16 cellular contexts compared by ENCODE assay signal in the genomic region with DNA sequence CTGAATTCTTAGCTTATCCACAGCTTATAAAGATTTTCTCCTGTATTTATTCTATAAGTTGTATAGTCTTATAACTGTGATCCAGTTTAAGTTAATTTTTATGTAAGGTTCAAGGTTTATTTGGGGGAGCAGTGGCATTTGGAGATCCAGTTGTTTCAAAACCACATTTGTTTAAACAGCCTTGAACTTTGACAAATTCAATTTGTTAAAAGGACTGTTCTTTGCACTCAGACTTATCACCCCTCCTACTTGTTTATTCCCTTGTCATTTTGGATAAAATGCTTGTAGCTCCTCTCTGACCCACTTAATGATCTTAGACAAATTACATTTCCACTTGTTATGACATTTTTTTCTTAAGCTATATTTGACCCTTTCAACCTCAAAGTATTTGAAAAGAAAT.
DNase-seq lines count a peak whose midpoint lies in the region; ATAC-seq and TF ChIP-seq lines count a peak whose summit lies in the region.
"Had no signal": no experiment of that assay in that cellular context is flagged by ENCODE, and none has a peak within 500 bp of the region (broad histone marks: within the 10 kb centered on the region; RNA-seq: fewer than 3 reads in every experiment).

No MANE protein-coding gene starts in this region.

- TF ChIP-seq RAD21 in liver (IDR thresholded peaks at IDR 0.05), result peak; percentile 21 to 29

- no peaks in the 10 kb centered on the region for H4K20me1 ChIP-seq in osteoblast (ENCODE audit: insufficient read depth, low read length)
- H4K20me1 ChIP-seq: BLaER1 had no signal

- H3K4me1 ChIP-seq in liver (ENCODE audit: control insufficient read depth in 4 of 4, insufficient read depth in 4 of 4, low read length in 3 of 4) (peaks cover 0 to 35% (median 17%) of the 10 kb centered on the region in 4 donors), osteoblast (ENCODE audit: insufficient read depth, low read length) (no peaks in the 10 kb centered on the region), adrenal gland (replicated peaks in 1 of 2) (no peaks in the 10 kb centered on the region)
- H3K4me1 ChIP-seq: BE2C, BLaER1, Caco-2 had no signal

- no peak overlapping the region for H3K4me2 ChIP-seq in osteoblast (ENCODE audit: insufficient read depth, low read length)
- H3K4me2 ChIP-seq: BLaER1 had no signal

- no peak for DNase-seq in left lobe of liver (ENCODE audit: low spot score)
- DNase-seq in osteoblast (ENCODE audit: insufficient read length, low spot score, missing footprints), result no peak
- DNase-seq in adrenal gland, result no peak
- DNase-seq in cerebellum (ENCODE audit: low spot score), result no peak
- DNase-seq: 8988T; ACHN; BE2C; C1 segment of cervical spinal cord; Caco-2; Calu3; CD4-positive, alpha-beta T cell; CD8-positive, alpha-beta T cell; DMS79 treated with DMSO at 0.1 percent for 48 hours; GF-D8 had no signal

- H3K9ac ChIP-seq in liver (ENCODE audit: low read depth in 1 of 2, low read length in 2 of 2), result no peak overlapping the region
- H3K9ac ChIP-seq: BLaER1 had no signal

- H3K27me3 ChIP-seq in liver (ENCODE audit: control insufficient read depth in 4 of 4, insufficient read depth in 4 of 4, low read length in 3 of 4) (no peaks in the 10 kb centered on the region), osteoblast (ENCODE audit: insufficient read depth, low read length) (no peaks in the 10 kb centered on the region), adrenal gland (no peaks in the 10 kb centered on the region)
- H3K27me3 ChIP-seq: BE2C, BLaER1 had no signal

- H3K9me3 ChIP-seq in liver (ENCODE audit: control insufficient read depth in 4 of 4, low read length in 3 of 4) (no peaks in the 10 kb centered on the region), osteoblast (ENCODE audit: low read depth, low read length) (no peaks in the 10 kb centered on the region), adrenal gland (replicated peaks in 1 of 3) (no peaks in the 10 kb centered on the region)
- H3K9me3 ChIP-seq: BE2C, Caco-2 had no signal

- no peaks in the 10 kb centered on the region for H3K36me3 ChIP-seq in liver (ENCODE audit: control insufficient read depth in 4 of 4, insufficient read depth in 3 of 4, low read depth in 1 of 4, low read length in 3 of 4)
- H3K36me3 ChIP-seq in osteoblast (ENCODE audit: insufficient read depth, low read length), result no peaks in the 10 kb centered on the region
- no peaks in the 10 kb centered on the region for H3K36me3 ChIP-seq in adrenal gland (replicated peaks in 1 of 2)
- H3K36me3 ChIP-seq: BE2C, BLaER1 had no signal

- H3K4me3 ChIP-seq in liver (ENCODE audit: low read depth in 1 of 3, low read length in 3 of 3), result no peak overlapping the region
- H3K4me3 ChIP-seq in osteoblast (ENCODE audit: insufficient read depth, low read length), result no peak overlapping the region
- H3K4me3 ChIP-seq in adrenal gland, result no peak overlapping the region
- H3K4me3 ChIP-seq: BLaER1 had no signal

- TF ChIP-seq CTCF in liver (IDR thresholded peaks at IDR 0.05; ENCODE audit: low read depth, low read length, missing input control) (no peak), osteoblast (IDR thresholded peaks at IDR 0.05; ENCODE audit: extremely low read depth, low read depth, low read length) (no peak), adrenal gland (IDR thresholded peaks at IDR 0.05) (no peak)

- TF ChIP-seq POLR2A in adrenal gland (IDR thresholded peaks at IDR 0.05), result no peak

- no peaks in the 10 kb centered on the region for H3K79me2 ChIP-seq in osteoblast (ENCODE audit: insufficient read depth, low read length)

- ATAC-seq in left lobe of liver, result peak; percentile 89
- ATAC-seq: CD8-positive, alpha-beta T cell had no signal

- H2AFZ ChIP-seq in osteoblast (ENCODE audit: low read length), result no peak overlapping the region

- peak overlapping the region in 1 of 2 donors; percentile 28 for H3K27ac ChIP-seq in liver (ENCODE audit: low read depth in 1 of 2, low read length in 2 of 2)
- H3K27ac ChIP-seq in osteoblast (ENCODE audit: low read depth, low read length), result no peak overlapping the region
- H3K27ac ChIP-seq in adrenal gland, result no peak overlapping the region
- H3K27ac ChIP-seq: BLaER1 had no signal

- intact Hi-C loops in adrenal gland (cut with DNase I), result no loop called here

TF ChIP-seq in liver, 16 proteins besides CTCF, POLR2A, EP300 and RAD21:
- peak; percentile 57 for TF ChIP-seq MAX (IDR thresholded peaks at IDR 0.05)
- TF ChIP-seq RXRA (IDR thresholded peaks at IDR 0.05), result peak; percentile 80 to 92
- TF ChIP-seq, protein P1, sequence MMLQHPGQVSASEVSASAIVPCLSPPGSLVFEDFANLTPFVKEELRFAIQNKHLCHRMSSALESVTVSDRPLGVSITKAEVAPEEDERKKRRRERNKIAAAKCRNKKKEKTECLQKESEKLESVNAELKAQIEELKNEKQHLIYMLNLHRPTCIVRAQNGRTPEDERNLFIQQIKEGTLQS (IDR thresholded peaks at IDR 0.05), result no peak
- peak; percentile 65 for TF ChIP-seq YY1 (IDR thresholded peaks at IDR 0.05)
- peak; percentile 72 for TF ChIP-seq SP1 (IDR thresholded peaks at IDR 0.05)
- TF ChIP-seq EGR1 (IDR thresholded peaks at IDR 0.05; ENCODE audit: low read depth in 2 of 2), result no peak
- TF ChIP-seq TAF1 (conservative IDR thresholded peaks at IDR 0.05), result no peak
- TF ChIP-seq, protein P2, sequence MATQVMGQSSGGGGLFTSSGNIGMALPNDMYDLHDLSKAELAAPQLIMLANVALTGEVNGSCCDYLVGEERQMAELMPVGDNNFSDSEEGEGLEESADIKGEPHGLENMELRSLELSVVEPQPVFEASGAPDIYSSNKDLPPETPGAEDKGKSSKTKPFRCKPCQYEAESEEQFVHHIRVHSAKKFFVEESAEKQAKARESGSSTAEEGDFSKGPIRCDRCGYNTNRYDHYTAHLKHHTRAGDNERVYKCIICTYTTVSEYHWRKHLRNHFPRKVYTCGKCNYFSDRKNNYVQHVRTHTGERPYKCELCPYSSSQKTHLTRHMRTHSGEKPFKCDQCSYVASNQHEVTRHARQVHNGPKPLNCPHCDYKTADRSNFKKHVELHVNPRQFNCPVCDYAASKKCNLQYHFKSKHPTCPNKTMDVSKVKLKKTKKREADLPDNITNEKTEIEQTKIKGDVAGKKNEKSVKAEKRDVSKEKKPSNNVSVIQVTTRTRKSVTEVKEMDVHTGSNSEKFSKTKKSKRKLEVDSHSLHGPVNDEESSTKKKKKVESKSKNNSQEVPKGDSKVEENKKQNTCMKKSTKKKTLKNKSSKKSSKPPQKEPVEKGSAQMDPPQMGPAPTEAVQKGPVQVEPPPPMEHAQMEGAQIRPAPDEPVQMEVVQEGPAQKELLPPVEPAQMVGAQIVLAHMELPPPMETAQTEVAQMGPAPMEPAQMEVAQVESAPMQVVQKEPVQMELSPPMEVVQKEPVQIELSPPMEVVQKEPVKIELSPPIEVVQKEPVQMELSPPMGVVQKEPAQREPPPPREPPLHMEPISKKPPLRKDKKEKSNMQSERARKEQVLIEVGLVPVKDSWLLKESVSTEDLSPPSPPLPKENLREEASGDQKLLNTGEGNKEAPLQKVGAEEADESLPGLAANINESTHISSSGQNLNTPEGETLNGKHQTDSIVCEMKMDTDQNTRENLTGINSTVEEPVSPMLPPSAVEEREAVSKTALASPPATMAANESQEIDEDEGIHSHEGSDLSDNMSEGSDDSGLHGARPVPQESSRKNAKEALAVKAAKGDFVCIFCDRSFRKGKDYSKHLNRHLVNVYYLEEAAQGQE (IDR thresholded peaks at IDR 0.05), result peak; percentile 57
- TF ChIP-seq HNF4A (conservative IDR thresholded peaks at IDR 0.05), result peak; percentile 99 to 100
- TF ChIP-seq FOXA2 (IDR thresholded peaks at IDR 0.05), result peak; percentile 55
- peak; percentile 25 for TF ChIP-seq NR2F2 (IDR thresholded peaks at IDR 0.05)
- TF ChIP-seq GABPA (IDR thresholded peaks at IDR 0.05 in 1 of 2, conservative IDR thresholded peaks at IDR 0.05 in 1 of 2), result no peak
- TF ChIP-seq, protein P3, sequence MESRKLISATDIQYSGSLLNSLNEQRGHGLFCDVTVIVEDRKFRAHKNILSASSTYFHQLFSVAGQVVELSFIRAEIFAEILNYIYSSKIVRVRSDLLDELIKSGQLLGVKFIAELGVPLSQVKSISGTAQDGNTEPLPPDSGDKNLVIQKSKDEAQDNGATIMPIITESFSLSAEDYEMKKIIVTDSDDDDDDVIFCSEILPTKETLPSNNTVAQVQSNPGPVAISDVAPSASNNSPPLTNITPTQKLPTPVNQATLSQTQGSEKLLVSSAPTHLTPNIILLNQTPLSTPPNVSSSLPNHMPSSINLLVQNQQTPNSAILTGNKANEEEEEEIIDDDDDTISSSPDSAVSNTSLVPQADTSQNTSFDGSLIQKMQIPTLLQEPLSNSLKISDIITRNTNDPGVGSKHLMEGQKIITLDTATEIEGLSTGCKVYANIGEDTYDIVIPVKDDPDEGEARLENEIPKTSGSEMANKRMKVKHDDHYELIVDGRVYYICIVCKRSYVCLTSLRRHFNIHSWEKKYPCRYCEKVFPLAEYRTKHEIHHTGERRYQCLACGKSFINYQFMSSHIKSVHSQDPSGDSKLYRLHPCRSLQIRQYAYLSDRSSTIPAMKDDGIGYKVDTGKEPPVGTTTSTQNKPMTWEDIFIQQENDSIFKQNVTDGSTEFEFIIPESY (IDR thresholded peaks at IDR 0.05), result peak; percentile 70
- TF ChIP-seq HNF4G (IDR thresholded peaks at IDR 0.05), result peak; percentile 90
- peak; percentile 27 for TF ChIP-seq FOXA1 (IDR thresholded peaks at IDR 0.05)
- peak; percentile 39 to 81 for TF ChIP-seq JUND (IDR thresholded peaks at IDR 0.05)
